In the genomic region with DNA sequence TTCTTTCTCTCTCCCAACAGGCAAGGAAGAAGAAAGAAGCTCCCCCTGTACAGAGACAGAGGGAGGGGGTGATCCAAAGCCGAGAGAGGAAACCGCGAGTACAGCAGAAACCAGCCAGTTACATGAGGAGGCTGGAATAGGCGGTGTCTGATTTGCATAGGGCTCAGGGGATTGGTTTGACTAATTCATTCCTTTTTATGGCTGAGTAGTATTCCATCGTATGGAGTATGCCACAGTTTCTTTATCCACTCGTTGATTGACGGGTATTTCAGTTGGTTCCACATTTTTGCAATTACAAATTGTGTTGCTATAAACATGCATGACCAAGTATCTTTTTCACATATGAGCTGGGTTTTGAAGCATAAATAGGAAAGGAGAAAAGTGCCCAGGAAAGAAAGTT, we compare ENCODE assay signal across 21 cellular contexts. TPM values are rescaled to one million over a fixed set of nuclear protein-coding genes. Genes with fewer than 3 reads are reported as not detected.
"Had no signal": no experiment of that assay in that cellular context is flagged by ENCODE, and none has a peak within 500 bp of the region (broad histone marks: within the 10 kb centered on the region; RNA-seq: fewer than 3 reads in every experiment).

No MANE protein-coding gene starts in this region.

- H3K4me3 ChIP-seq: MG63, SJSA1, SK-N-MC had no signal

- H3K27ac ChIP-seq: HL-60, SJSA1, SK-N-MC had no signal

- ATAC-seq: Right ventricle myocardium inferior had no signal

- DNase-seq: Karpas-422, KG1, MG63, NCI-H1092 treated with DMSO at 0.1 percent for 48 hours, NCI-H1436, NCI-H187, NCI-H2029, NCI-H2081 treated with DMSO at 0.1 percent for 48 hours, NCI-H2171, NCI-H226, NCI-H446, NCI-H510A, NCI-H524 treated with DMSO at 0.1 percent for 48 hours, NCI-H69, NCI-H774, SHP77 treated with DMSO at 0.1 percent for 48 hours had no signal

- H3K36me3 ChIP-seq: MG63 had no signal

- FAIRE-seq: HTR-8/SVneo had no signal

- H3K27me3 ChIP-seq: MG63, SJSA1 had no signal

- H3K9me3 ChIP-seq: MG63, SJSA1 had no signal

RNA-seq across cellular contexts. Expression of a gene that starts 34.2 kb away (rescaled TPM):
- total RNA-seq: Right ventricle myocardium inferior, SJSA1 had no signal
